Comparison of ENCODE assay signal across 1 cellular context in genomic region chr7:106590209-106590816, GRCh38.
A peak's percentile ranks its signal among the peaks of the same experiment; 100 is the strongest.
TF ChIP-seq lines count a peak whose summit lies in the region.

No MANE protein-coding gene starts in this region.

TF ChIP-seq in K562, 482 proteins besides CTCF, POLR2A, EP300 and RAD21 (continued from another document and continues in another):
- TF ChIP-seq GABPB1 (CRISPR knock-in tag; IDR thresholded peaks at IDR 0.05) (no peak), HNRNPL (IDR thresholded peaks at IDR 0.05; ENCODE audit: low read depth, low read length) (no peak), ZNF57 (CRISPR knock-in tag; IDR thresholded peaks at IDR 0.05) (no peak), GATA2 (CRISPR knock-in tag; IDR thresholded peaks at IDR 0.05) (no peak), CHD7 (IDR thresholded peaks at IDR 0.05; ENCODE audit: low read depth, low read length) (no peak), CAMTA2 (CRISPR knock-in tag; conservative IDR thresholded peaks at IDR 0.05) (no peak), GABPB2 (CRISPR knock-in tag; conservative IDR thresholded peaks at IDR 0.05) (no peak), MXD1 (CRISPR knock-in tag; IDR thresholded peaks at IDR 0.05; ENCODE audit: borderline replicate concordance, poor library complexity, severe bottlenecking) (no peak), L3MBTL2 (IDR thresholded peaks at IDR 0.05) (0 out of 2 replicates have a peak, but pooled peaks have one; percentile 37), TFAM (CRISPR knock-in tag; conservative IDR thresholded peaks at IDR 0.05) (no peak), ZBTB17 (CRISPR knock-in tag; IDR thresholded peaks at IDR 0.05) (0 out of 2 replicates have a peak, but pooled peaks have one; percentile 6), HDAC6 (IDR thresholded peaks at IDR 0.05; ENCODE audit: low read depth, low read length) (no peak), BRD9 (IDR thresholded peaks at IDR 0.05; ENCODE audit: low read depth, partially characterized antibody) (peak; percentile 58), ETS2 (tag; IDR thresholded peaks at IDR 0.05; ENCODE audit: borderline replicate concordance, poor library complexity, severe bottlenecking) (no peak), HNRNPK (IDR thresholded peaks at IDR 0.05; ENCODE audit: low read depth, low read length, poor library complexity, severe bottlenecking) (no peak), RFX1 (IDR thresholded peaks at IDR 0.05) (no peak), ARHGAP35 (IDR thresholded peaks at IDR 0.05; ENCODE audit: partially characterized antibody) (no peak), ZBTB49 (CRISPR knock-in tag; IDR thresholded peaks at IDR 0.05; ENCODE audit: borderline replicate concordance) (no peak), HLTF (IDR thresholded peaks at IDR 0.05) (no peak), CTBP1 (IDR thresholded peaks at IDR 0.05; ENCODE audit: borderline replicate concordance) (no peak), ZNF146 (CRISPR knock-in tag; IDR thresholded peaks at IDR 0.05; ENCODE audit: unreplicated experiment) (no peak), PTRF (tag; IDR thresholded peaks at IDR 0.05) (no peak), JUN (IDR thresholded peaks at IDR 0.05; ENCODE audit: borderline replicate concordance, low read depth, low read length) (no peak), JUN (CRISPR knock-in tag; IDR thresholded peaks at IDR 0.05; ENCODE audit: borderline replicate concordance) (no peak), FOXP1 (CRISPR knock-in tag; IDR thresholded peaks at IDR 0.05) (no peak), ZBTB7A (IDR thresholded peaks at IDR 0.05; ENCODE audit: borderline replicate concordance, control insufficient read depth, low read depth, low read length) (no peak), SOX6 (IDR thresholded peaks at IDR 0.05) (peak; percentile 83), TSHZ1 (CRISPR knock-in tag; IDR thresholded peaks at IDR 0.05) (no peak), SMAD2 (IDR thresholded peaks at IDR 0.05; ENCODE audit: low read depth, low read length) (no peak), HMGN3 (IDR thresholded peaks at IDR 0.05; ENCODE audit: borderline replicate concordance, extremely low read depth, insufficient read length, low read depth, low read length) (no peak), GTF3C2 (IDR thresholded peaks at IDR 0.05; ENCODE audit: borderline replicate concordance, extremely low read depth, insufficient read length) (no peak)
- TF ChIP-seq, protein P1, sequence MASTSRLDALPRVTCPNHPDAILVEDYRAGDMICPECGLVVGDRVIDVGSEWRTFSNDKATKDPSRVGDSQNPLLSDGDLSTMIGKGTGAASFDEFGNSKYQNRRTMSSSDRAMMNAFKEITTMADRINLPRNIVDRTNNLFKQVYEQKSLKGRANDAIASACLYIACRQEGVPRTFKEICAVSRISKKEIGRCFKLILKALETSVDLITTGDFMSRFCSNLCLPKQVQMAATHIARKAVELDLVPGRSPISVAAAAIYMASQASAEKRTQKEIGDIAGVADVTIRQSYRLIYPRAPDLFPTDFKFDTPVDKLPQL (IDR thresholded peaks at IDR 0.05; ENCODE audit: extremely low read depth, insufficient read length), result no peak
- TF ChIP-seq, protein P2, sequence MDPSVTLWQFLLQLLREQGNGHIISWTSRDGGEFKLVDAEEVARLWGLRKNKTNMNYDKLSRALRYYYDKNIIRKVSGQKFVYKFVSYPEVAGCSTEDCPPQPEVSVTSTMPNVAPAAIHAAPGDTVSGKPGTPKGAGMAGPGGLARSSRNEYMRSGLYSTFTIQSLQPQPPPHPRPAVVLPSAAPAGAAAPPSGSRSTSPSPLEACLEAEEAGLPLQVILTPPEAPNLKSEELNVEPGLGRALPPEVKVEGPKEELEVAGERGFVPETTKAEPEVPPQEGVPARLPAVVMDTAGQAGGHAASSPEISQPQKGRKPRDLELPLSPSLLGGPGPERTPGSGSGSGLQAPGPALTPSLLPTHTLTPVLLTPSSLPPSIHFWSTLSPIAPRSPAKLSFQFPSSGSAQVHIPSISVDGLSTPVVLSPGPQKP (CRISPR knock-in tag; IDR thresholded peaks at IDR 0.05), result no peak
- TF ChIP-seq, protein P3, sequence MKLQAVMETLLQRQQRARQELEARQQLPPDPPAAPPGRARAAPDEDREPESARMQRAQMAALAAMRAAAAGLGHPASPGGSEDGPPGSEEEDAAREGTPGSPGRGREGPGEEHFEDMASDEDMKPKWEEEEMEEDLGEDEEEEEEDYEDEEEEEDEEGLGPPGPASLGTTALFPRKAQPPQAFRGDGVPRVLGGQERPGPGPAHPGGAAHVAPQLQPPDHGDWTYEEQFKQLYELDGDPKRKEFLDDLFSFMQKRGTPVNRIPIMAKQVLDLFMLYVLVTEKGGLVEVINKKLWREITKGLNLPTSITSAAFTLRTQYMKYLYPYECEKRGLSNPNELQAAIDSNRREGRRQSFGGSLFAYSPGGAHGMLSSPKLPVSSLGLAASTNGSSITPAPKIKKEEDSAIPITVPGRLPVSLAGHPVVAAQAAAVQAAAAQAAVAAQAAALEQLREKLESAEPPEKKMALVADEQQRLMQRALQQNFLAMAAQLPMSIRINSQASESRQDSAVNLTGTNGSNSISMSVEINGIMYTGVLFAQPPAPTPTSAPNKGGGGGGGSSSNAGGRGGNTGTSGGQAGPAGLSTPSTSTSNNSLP (IDR thresholded peaks at IDR 0.05; ENCODE audit: borderline replicate concordance, low read depth, low read length), result 0 out of 2 replicates have a peak, but pooled peaks have one; percentile 36
